11 cellular contexts compared by ENCODE assay signal in the genomic region with DNA sequence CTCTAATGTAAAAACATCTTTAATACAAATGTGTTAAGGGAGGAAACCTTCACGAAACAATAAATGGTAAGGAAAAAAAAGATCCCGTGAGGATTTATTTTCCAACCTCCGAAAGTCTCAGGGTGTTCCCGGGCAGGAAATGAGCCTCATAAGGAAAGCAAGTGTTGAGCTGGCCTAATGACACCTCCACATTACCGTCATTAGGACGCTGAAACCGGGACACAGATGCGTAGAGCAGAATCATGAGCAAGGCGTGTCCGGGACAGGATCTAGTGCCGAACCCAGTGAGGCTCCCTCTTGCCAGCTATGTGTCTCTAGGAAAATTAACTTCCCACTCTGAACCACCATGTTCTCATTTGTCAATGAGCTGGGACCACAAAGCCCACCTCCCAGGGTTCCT. TPM values are rescaled to one million over a fixed set of nuclear protein-coding genes. Genes with fewer than 3 reads are reported as not detected.
A peak's percentile ranks its signal among the peaks of the same experiment; 100 is the strongest.
DNase-seq lines count a peak whose midpoint lies in the region; ATAC-seq and TF ChIP-seq lines count a peak whose summit lies in the region.
"Had no signal": no experiment of that assay in that cellular context is flagged by ENCODE, and none has a peak within 500 bp of the region (broad histone marks: within the 10 kb centered on the region; RNA-seq: fewer than 3 reads in every experiment).

No MANE protein-coding gene starts in this region.

- peaks cover 34% of the 10 kb centered on the region for H3K4me1 ChIP-seq in CD8-positive, alpha-beta T cell (ENCODE audit: insufficient read depth, low read length)
- H3K4me1 ChIP-seq: pancreas had no signal

- H3K9me3 ChIP-seq in CD8-positive, alpha-beta T cell (ENCODE audit: low read length) = no peaks in the 10 kb centered on the region
- H3K9me3 ChIP-seq in T-helper 17 cell (ENCODE audit: control insufficient read depth, low read length, poor library complexity, severe bottlenecking) = no peaks in the 10 kb centered on the region
- H3K9me3 ChIP-seq: pancreas had no signal

- no peak for TF ChIP-seq CTCF in CD8-positive, alpha-beta T cell (IDR thresholded peaks at IDR 0.05)
- no peak for TF ChIP-seq CTCF in endothelial cell (IDR thresholded peaks at IDR 0.05; ENCODE audit: unreplicated experiment)

- peak overlapping the region; percentile 26 for H3K4me3 Mint-ChIP-seq in CD8-positive, alpha-beta T cell
- H3K4me3 Mint-ChIP-seq in T-helper 17 cell (peak overlapping the region; percentile 82), endothelial cell (ENCODE audit: unreplicated experiment) (peak overlapping the region; percentile 1)

- H3K4me1 Mint-ChIP-seq in CD8-positive, alpha-beta T cell (ENCODE audit: low read depth) = peaks cover 62% of the 10 kb centered on the region
- H3K4me1 Mint-ChIP-seq in T-helper 17 cell = peaks cover 59% of the 10 kb centered on the region
- peaks cover 12% of the 10 kb centered on the region for H3K4me1 Mint-ChIP-seq in endothelial cell (ENCODE audit: unreplicated experiment)

- H3K27me3 ChIP-seq in CD8-positive, alpha-beta T cell (ENCODE audit: insufficient read depth, low read length) = no peaks in the 10 kb centered on the region
- H3K27me3 ChIP-seq: pancreas had no signal

- no peaks in the 10 kb centered on the region for H3K27me3 Mint-ChIP-seq in CD8-positive, alpha-beta T cell (ENCODE audit: low read depth)
- no peaks in the 10 kb centered on the region for H3K27me3 Mint-ChIP-seq in T-helper 17 cell
- H3K27me3 Mint-ChIP-seq in endothelial cell (ENCODE audit: unreplicated experiment) = peaks cover 9% of the 10 kb centered on the region

- CTCF ChIA-PET in CD8-positive, alpha-beta T cell (lab: Charles Lee) = interaction anchor here (0.8 to 1.9 kb wide), 5 partner anchors 14 to 96 kb away, joined by 3 to 7 read pairs (median 6); no protein-coding TSS in a partner anchor

- intact Hi-C loops in CD8-positive, alpha-beta T cell (cut with DNase I, micrococcal nuclease) = loop anchor here in 1 of 2 experiments (5.0 kb wide), 1 partner anchor 38 kb away; a partner anchor contains a TSS
- intact Hi-C loops in sciatic nerve (cut with DNase I) = no loop called here

- H3K9me3 Mint-ChIP-seq in CD8-positive, alpha-beta T cell = no peaks in the 10 kb centered on the region
- H3K9me3 Mint-ChIP-seq in endothelial cell (ENCODE audit: unreplicated experiment) = no peaks in the 10 kb centered on the region

- peaks cover 55% of the 10 kb centered on the region for H3K36me3 ChIP-seq in CD8-positive, alpha-beta T cell (ENCODE audit: insufficient read depth, low read length)

- no peak overlapping the region for H3K4me3 ChIP-seq in CD8-positive, alpha-beta T cell (ENCODE audit: low read depth, low read length)
- H3K4me3 ChIP-seq: pancreas had no signal

- H3K27ac ChIP-seq in CD8-positive, alpha-beta T cell (ENCODE audit: low read depth, low read length) = no peak overlapping the region

- H3K36me3 Mint-ChIP-seq in CD8-positive, alpha-beta T cell = peaks cover 89% of the 10 kb centered on the region
- H3K36me3 Mint-ChIP-seq in T-helper 17 cell (ENCODE audit: low read depth) (peaks cover 13% of the 10 kb centered on the region), endothelial cell (ENCODE audit: low read depth, unreplicated experiment) (peaks cover 34% of the 10 kb centered on the region)

- peak overlapping the region; percentile 85 for H3K27ac Mint-ChIP-seq in CD8-positive, alpha-beta T cell
- H3K27ac Mint-ChIP-seq in T-helper 17 cell (peak overlapping the region; percentile 99), endothelial cell (ENCODE audit: unreplicated experiment) (no peak overlapping the region)

- no peak for ATAC-seq in CD8-positive, alpha-beta T cell
- ATAC-seq in T-helper 17 cell (no peak), sciatic nerve (peak; percentile 62)

- POLR2A ChIA-PET in CD8-positive, alpha-beta T cell (lab: Charles Lee) = interaction anchor here (0.6 to 2.4 kb wide), 7 partner anchors 11 to 126 kb away, joined by 3 to 10 read pairs (median 4); no protein-coding TSS in a partner anchor

- no peak for DNase-seq in CD8-positive, alpha-beta T cell
- DNase-seq in T-helper 17 cell (no peak), endothelial cell (ENCODE audit: low spot score) (no peak), sciatic nerve (ENCODE audit: low spot score) (no peak), COLO668 (lab: John Stamatoyannopoulos, UW; ENCODE audit: unreplicated experiment) (no peak), middle frontal gyrus (ENCODE audit: extremely low spot score, low spot score) (no peak), NCI-H2171 (lab: John Stamatoyannopoulos, UW) (no peak), SW480 (ENCODE audit: low spot score) (no peak)
- DNase-seq: amygdala, substantia nigra had no signal

RNA-seq across cellular contexts. Expression of a gene that starts 22.7 kb away (rescaled TPM):
- 100 to 1,000 TPM; 475 to 490 TPM for total RNA-seq in CD8-positive, alpha-beta T cell
- total RNA-seq in T-helper 17 cell (100 to 1,000 TPM; 462 to 497 TPM), endothelial cell (ENCODE audit: unreplicated experiment) (73.3 TPM), sciatic nerve (75.9 TPM)

RNA-seq across cellular contexts. Expression of a gene that starts 35.8 kb away (rescaled TPM):
- total RNA-seq in CD8-positive, alpha-beta T cell = 100 to 1,000 TPM; 755 to 805 TPM
- 100 to 1,000 TPM; 418 to 474 TPM for total RNA-seq in T-helper 17 cell
- 56.7 TPM for total RNA-seq in endothelial cell (ENCODE audit: unreplicated experiment)
- total RNA-seq in sciatic nerve = 109 TPM

Comparison
In these comparisons a context has a peak if more than half of its experiments do, and no peak if none do; other contexts are left out.
1. H3K4me3 Mint-ChIP-seq: peak in every context shown above with its lines; median percentile 82 in T-helper 17 cell; 26 in CD8-positive, alpha-beta T cell; 1 in endothelial cell.